8 cellular contexts compared by ENCODE assay signal in the genomic region with DNA sequence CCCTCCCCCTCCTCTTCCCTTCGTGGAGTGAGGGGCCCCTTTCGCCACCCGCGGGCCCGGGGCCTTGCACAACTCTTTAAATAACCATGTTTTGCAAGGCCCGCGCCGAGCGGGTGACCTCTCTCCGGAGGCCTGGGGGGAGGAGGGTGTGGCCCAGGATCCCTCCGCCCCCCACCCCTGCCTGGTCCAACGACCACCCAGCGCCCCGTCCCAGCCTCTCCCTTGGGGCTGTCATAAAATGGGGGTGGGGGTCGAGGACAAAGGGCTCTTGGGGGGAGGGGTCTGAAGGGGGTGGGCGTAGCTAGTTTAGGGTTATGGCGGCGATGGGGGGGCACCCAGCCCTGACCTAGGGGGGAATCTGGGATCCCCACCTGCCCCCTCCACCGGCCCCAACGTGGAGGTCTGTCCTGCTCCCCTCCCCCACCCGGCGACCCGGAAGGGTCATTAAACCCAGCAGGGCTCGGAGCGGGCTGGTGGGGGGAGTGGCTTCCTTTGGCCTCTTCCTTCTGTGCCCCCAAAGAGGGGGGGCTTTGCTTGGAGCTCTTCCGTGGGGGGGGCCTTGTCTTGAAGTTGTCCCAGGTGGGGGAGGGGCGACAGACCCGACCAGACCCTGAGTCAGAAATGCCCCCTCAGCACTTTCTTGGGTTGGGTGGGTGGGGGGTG. TPM values are rescaled to one million over a fixed set of nuclear protein-coding genes. Genes with fewer than 3 reads are reported as not detected.
DNase-seq lines count a peak whose midpoint lies in the region; ATAC-seq and TF ChIP-seq lines count a peak whose summit lies in the region.

No MANE protein-coding gene starts in this region.

- H3K27me3 ChIP-seq in right atrium auricular region = no peaks in the 10 kb centered on the region

- peaks cover 3% of the 10 kb centered on the region for H3K4me1 Mint-ChIP-seq in activated CD4-positive, alpha-beta memory T cell treated with anti-CD3 and anti-CD28 coated beads for 36 hours (ENCODE audit: low read depth)

- CTCF ChIA-PET in activated CD4-positive, alpha-beta memory T cell treated with anti-CD3 and anti-CD28 coated beads for 36 hours (lab: Charles Lee) = no interaction called here

- no peaks in the 10 kb centered on the region for H3K9me3 Mint-ChIP-seq in activated CD4-positive, alpha-beta memory T cell treated with anti-CD3 and anti-CD28 coated beads for 36 hours

- peaks cover 8% of the 10 kb centered on the region for H3K36me3 Mint-ChIP-seq in activated CD4-positive, alpha-beta memory T cell treated with anti-CD3 and anti-CD28 coated beads for 36 hours

- peak; percentile 62 for DNase-seq in activated CD8-positive, alpha-beta memory T cell treated with anti-CD3 and anti-CD28 coated beads, Interleukin-2, amount 50 U/mL, for 48 hours
- DNase-seq in activated CD8-positive, alpha-beta memory T cell treated with anti-CD3 and anti-CD28 coated beads for 24 hours = no peak
- no peak for DNase-seq in activated CD4-positive, alpha-beta memory T cell treated with anti-CD3 and anti-CD28 coated beads for 36 hours
- DNase-seq in right atrium auricular region (ENCODE audit: low spot score) = peak; percentile 84
- DNase-seq in occipital lobe (lab: John Stamatoyannopoulos, UW) = no peak
- DNase-seq in dedifferentiated amniotic fluid mesenchymal stem cell (ENCODE audit: extremely low spot score) = no peak

- H3K4me3 ChIP-seq in right atrium auricular region (peak overlapping the region; percentile 76 to 94), skin epidermis (peak overlapping the region; percentile 57 to 97 (median 80))

- no peaks in the 10 kb centered on the region for H3K36me3 ChIP-seq in right atrium auricular region

- peak overlapping the region; percentile 42 for H3K27ac Mint-ChIP-seq in activated CD4-positive, alpha-beta memory T cell treated with anti-CD3 and anti-CD28 coated beads for 36 hours

- TF ChIP-seq CTCF in right atrium auricular region (IDR thresholded peaks at IDR 0.05) = no peak

- peaks cover 0 to 33% of the 10 kb centered on the region in 2 donors for H3K4me1 ChIP-seq in right atrium auricular region

- POLR2A ChIA-PET in activated CD4-positive, alpha-beta memory T cell treated with anti-CD3 and anti-CD28 coated beads for 36 hours (lab: Charles Lee) = interaction anchor here (0.7 kb wide), 1 partner anchor 326 kb away, joined by 3 read pairs; no protein-coding TSS in a partner anchor

- H3K4me3 Mint-ChIP-seq in activated CD4-positive, alpha-beta memory T cell treated with anti-CD3 and anti-CD28 coated beads for 36 hours = peak overlapping the region; percentile 75

- no peaks in the 10 kb centered on the region for H3K27me3 Mint-ChIP-seq in activated CD4-positive, alpha-beta memory T cell treated with anti-CD3 and anti-CD28 coated beads for 36 hours

- intact Hi-C loops in activated CD4-positive, alpha-beta memory T cell treated with anti-CD3 and anti-CD28 coated beads for 36 hours (cut with micrococcal nuclease) = loop anchor here (10.0 kb wide), 1 partner anchor 178 kb away; a partner anchor contains a TSS

- H3K27ac ChIP-seq in right atrium auricular region (peak overlapping the region; percentile 80 to 89), skin epidermis (peak overlapping the region in 20 of 21 experiments; percentile 58 to 99 (median 90))

- H3K9me3 ChIP-seq in right atrium auricular region = no peaks in the 10 kb centered on the region

- no peak for ATAC-seq in HG03175 (IDR thresholded peaks at IDR 0.05; ENCODE audit: unreplicated experiment)

RNA-seq across cellular contexts. Expression of a gene that starts 1.3 kb away (rescaled TPM):
- 10 to 100 TPM; 28.5 to 30.6 TPM for total RNA-seq in activated CD4-positive, alpha-beta memory T cell treated with anti-CD3 and anti-CD28 coated beads for 36 hours
- total RNA-seq in right atrium auricular region (1 to 10 TPM; 1.7 to 3.4 TPM), occipital lobe (8.0 TPM)

RNA-seq across cellular contexts. Expression of a gene that starts 10.0 kb away (rescaled TPM):
- 10 to 100 TPM in 1 of 2 experiments, 1 to 10 TPM in 1; 9.9 to 10.6 TPM for total RNA-seq in activated CD4-positive, alpha-beta memory T cell treated with anti-CD3 and anti-CD28 coated beads for 36 hours
- not detected for total RNA-seq in right atrium auricular region
- not detected for total RNA-seq in occipital lobe

RNA-seq across cellular contexts. Expression of a gene that starts 14.2 kb away (rescaled TPM):
- 10 to 100 TPM; 80.4 to 81.4 TPM for total RNA-seq in activated CD4-positive, alpha-beta memory T cell treated with anti-CD3 and anti-CD28 coated beads for 36 hours
- total RNA-seq in right atrium auricular region = 10 to 100 TPM; 19.5 to 30.4 TPM
- 31.4 TPM for total RNA-seq in occipital lobe

RNA-seq across cellular contexts. Expression of a gene that starts 33.9 kb away (rescaled TPM):
- not detected for total RNA-seq in activated CD4-positive, alpha-beta memory T cell treated with anti-CD3 and anti-CD28 coated beads for 36 hours
- total RNA-seq in right atrium auricular region (not detected), occipital lobe (not detected)

RNA-seq across cellular contexts. Expression of a gene that starts 34.2 kb away (rescaled TPM):
- 10 to 100 TPM; 58.9 to 62.7 TPM for total RNA-seq in activated CD4-positive, alpha-beta memory T cell treated with anti-CD3 and anti-CD28 coated beads for 36 hours
- 10 to 100 TPM; 17.7 to 26.5 TPM for total RNA-seq in right atrium auricular region
- 17.9 TPM for total RNA-seq in occipital lobe

Comparison
In these comparisons a context has a peak if more than half of its experiments do, and no peak if none do; other contexts are left out.
1. DNase-seq: peak in activated CD8-positive, alpha-beta memory T cell treated with anti-CD3 and anti-CD28 coated beads, Interleukin-2, amount 50 U/mL, for 48 hours (single experiment) and right atrium auricular region (single experiment); none in activated CD8-positive, alpha-beta memory T cell treated with anti-CD3 and anti-CD28 coated beads for 24 hours (single experiment), activated CD4-positive, alpha-beta memory T cell treated with anti-CD3 and anti-CD28 coated beads for 36 hours (single experiment), occipital lobe (single experiment) and dedifferentiated amniotic fluid mesenchymal stem cell (single experiment).
2. RNA of a gene that starts 10.0 kb away (total RNA-seq): 9.9 to 10.6 TPM in activated CD4-positive, alpha-beta memory T cell treated with anti-CD3 and anti-CD28 coated beads for 36 hours; not detected in right atrium auricular region and not detected in occipital lobe (single experiment); every median in the first group is over 10 times any median in the second.